In the genomic region with DNA sequence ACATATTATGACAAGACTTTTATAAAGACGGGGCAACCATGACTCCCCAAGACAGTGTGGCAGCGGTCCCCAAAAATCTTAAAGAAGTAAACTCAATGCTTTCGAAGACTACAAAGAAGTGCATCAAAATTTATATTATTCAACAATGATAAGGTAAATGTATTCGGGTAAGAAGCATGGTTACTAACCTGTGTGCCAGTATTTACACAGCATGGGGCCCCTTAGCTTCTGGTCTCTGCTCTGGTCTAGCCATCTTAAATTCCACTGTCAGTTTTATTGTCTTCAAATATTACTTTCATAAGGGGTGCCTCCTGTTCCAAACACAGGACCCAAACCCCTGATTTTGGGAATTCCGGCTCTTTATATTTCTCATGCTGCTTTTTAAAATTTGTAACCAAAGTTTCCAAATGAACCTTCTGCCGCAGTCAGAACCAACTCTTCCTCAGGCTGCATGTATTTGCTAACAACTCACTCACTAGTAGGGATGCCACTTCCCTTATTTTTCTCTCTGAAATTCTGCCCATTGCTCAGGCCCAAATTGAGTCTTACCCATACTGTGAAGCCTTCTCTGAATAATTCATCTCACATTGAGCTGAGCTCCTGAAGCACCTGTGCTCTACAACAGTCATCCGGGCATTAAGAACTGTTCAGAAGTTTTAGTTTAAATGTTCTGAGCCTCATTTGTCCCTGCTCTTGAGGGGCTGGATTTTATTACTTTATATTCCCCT, we compare ENCODE assay signal across 11 cellular contexts. TPM values are rescaled to one million over a fixed set of nuclear protein-coding genes. Genes with fewer than 3 reads are reported as not detected.
DNase-seq lines count a peak whose midpoint lies in the region; ATAC-seq, FAIRE-seq and TF ChIP-seq lines count a peak whose summit lies in the region.
"Had no signal": no experiment of that assay in that cellular context is flagged by ENCODE, and none has a peak within 500 bp of the region (broad histone marks: within the 10 kb centered on the region; RNA-seq: fewer than 3 reads in every experiment).

No MANE protein-coding gene starts in this region.

- H3K9me3 ChIP-seq in kidney (ENCODE audit: control insufficient read depth in 1 of 2, low read length in 2 of 2), result no peaks in the 10 kb centered on the region
- no peaks in the 10 kb centered on the region for H3K9me3 ChIP-seq in suprapubic skin
- H3K9me3 ChIP-seq: adrenal gland had no signal

- TF ChIP-seq POLR2A in suprapubic skin (IDR thresholded peaks at IDR 0.05), result no peak

- H3K27me3 ChIP-seq in suprapubic skin, result no peaks in the 10 kb centered on the region
- H3K27me3 ChIP-seq: adrenal gland had no signal

- CTCF ChIA-PET in HEK293T (lab: Yijun Ruan, JAX), result no interaction called here

- DNase-seq in HEK293T (ENCODE audit: extremely low spot score), result no peak
- DNase-seq in kidney, result no peak
- no peak for DNase-seq in suprapubic skin (ENCODE audit: low spot score in 2 of 2)
- DNase-seq in central memory CD4-positive, alpha-beta T cell, result no peak
- DNase-seq in hypothalamus (lab: John Stamatoyannopoulos, UW), result no peak
- DNase-seq: activated CD4-positive, alpha-beta memory T cell treated with anti-CD3 and anti-CD28 coated beads, Interleukin-2, amount 10 ng/mL, durations not matched to agents 7 days and 5 days; adrenal gland; NCI-H1092 had no signal

- TF ChIP-seq EP300 in suprapubic skin (IDR thresholded peaks at IDR 0.05), result no peak

- H3K36me3 ChIP-seq in kidney (ENCODE audit: control insufficient read depth in 1 of 2, insufficient read depth in 2 of 2, low read length in 2 of 2) (no peaks in the 10 kb centered on the region), suprapubic skin (no peaks in the 10 kb centered on the region)
- H3K36me3 ChIP-seq: adrenal gland had no signal

- H3K27ac ChIP-seq in VCaP (peak overlapping the region; percentile 83), kidney (ENCODE audit: low read depth in 2 of 2, low read length in 2 of 2) (no peak overlapping the region), suprapubic skin (no peak overlapping the region)

- H3K4me3 ChIP-seq in kidney (ENCODE audit: low read length in 2 of 2) (peak overlapping the region; percentile 83 to 87), suprapubic skin (peak overlapping the region; percentile 79)

- intact Hi-C loops in kidney (cut with DNase I), result no loop called here

- peak overlapping the region in 1 of 2 donors; percentile 42 for H3K9ac ChIP-seq in kidney (ENCODE audit: low read length in 2 of 2)

- no peak for FAIRE-seq in kidney (lab: Jason Lieb, UNC)

- no peak for TF ChIP-seq CTCF in VCaP (conservative IDR thresholded peaks at IDR 0.05)
- TF ChIP-seq CTCF in kidney (IDR thresholded peaks at IDR 0.05; ENCODE audit: borderline replicate concordance, extremely low read depth, insufficient read depth), result no peak
- TF ChIP-seq CTCF in suprapubic skin (IDR thresholded peaks at IDR 0.05), result no peak

- POLR2A ChIA-PET in HEK293T (lab: Yijun Ruan, JAX), result interaction anchor here (1.3 kb wide), 1 partner anchor 138 kb away, joined by 4 read pairs; no protein-coding TSS in a partner anchor

- peaks cover 12% of the 10 kb centered on the region in 2 donors for H3K4me1 ChIP-seq in kidney (ENCODE audit: control insufficient read depth in 1 of 2, insufficient read depth in 1 of 2, low read depth in 1 of 2, low read length in 2 of 2)
- H3K4me1 ChIP-seq in suprapubic skin, result peaks cover 38% of the 10 kb centered on the region

- no peak for ATAC-seq in SK-N-SH treated with all-trans-retinoic acid at 6 μM for 48 hours
- ATAC-seq: stimulated activated effector memory CD8-positive, alpha-beta T cell treated with anti-CD3 and anti-CD28 coated beads, Interleukin-12 subunit alpha, Interleukin-12 subunit beta, amount 100 ng/mL, for 72 hours had no signal

- WGBS in suprapubic skin, result 72% methylated on average over 7 of the region's 7 CpGs

TF ChIP-seq in HEK293T, 16 proteins besides CTCF, POLR2A, EP300 and RAD21:
- TF ChIP-seq, protein P1, sequence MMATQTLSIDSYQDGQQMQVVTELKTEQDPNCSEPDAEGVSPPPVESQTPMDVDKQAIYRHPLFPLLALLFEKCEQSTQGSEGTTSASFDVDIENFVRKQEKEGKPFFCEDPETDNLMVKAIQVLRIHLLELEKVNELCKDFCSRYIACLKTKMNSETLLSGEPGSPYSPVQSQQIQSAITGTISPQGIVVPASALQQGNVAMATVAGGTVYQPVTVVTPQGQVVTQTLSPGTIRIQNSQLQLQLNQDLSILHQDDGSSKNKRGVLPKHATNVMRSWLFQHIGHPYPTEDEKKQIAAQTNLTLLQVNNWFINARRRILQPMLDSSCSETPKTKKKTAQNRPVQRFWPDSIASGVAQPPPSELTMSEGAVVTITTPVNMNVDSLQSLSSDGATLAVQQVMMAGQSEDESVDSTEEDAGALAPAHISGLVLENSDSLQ (IDR thresholded peaks at IDR 0.05), result peak; percentile 45
- TF ChIP-seq SP1 (IDR thresholded peaks at IDR 0.05) (no peak), ELF4 (IDR thresholded peaks at IDR 0.05) (no peak), FOXK2 (IDR thresholded peaks at IDR 0.05) (no peak)

TF ChIP-seq in SK-N-SH treated with all-trans-retinoic acid at 6 μM for 48 hours, 23 proteins besides CTCF, POLR2A, EP300 and RAD21 (continues in another document):
- TF ChIP-seq CREB5 (CRISPR knock-in tag; IDR thresholded peaks at IDR 0.05; ENCODE audit: low read depth) (no peak), ZNF565 (CRISPR knock-in tag; conservative IDR thresholded peaks at IDR 0.05; ENCODE audit: low read depth) (no peak), TOX (CRISPR knock-in tag; IDR thresholded peaks at IDR 0.05; ENCODE audit: borderline replicate concordance) (no peak), ZC3H10 (CRISPR knock-in tag; IDR thresholded peaks at IDR 0.05) (no peak), ZFP30 (CRISPR knock-in tag; IDR thresholded peaks at IDR 0.05) (no peak), ZNF8 (CRISPR knock-in tag; IDR thresholded peaks at IDR 0.05) (no peak), PATZ1 (CRISPR knock-in tag; IDR thresholded peaks at IDR 0.05; ENCODE audit: borderline replicate concordance) (no peak), BACH2 (CRISPR knock-in tag; IDR thresholded peaks at IDR 0.05; ENCODE audit: borderline replicate concordance) (no peak), RARB (CRISPR knock-in tag; IDR thresholded peaks at IDR 0.05) (no peak), ZFP3 (CRISPR knock-in tag; IDR thresholded peaks at IDR 0.05) (no peak), OSR1 (CRISPR knock-in tag; IDR thresholded peaks at IDR 0.05) (no peak), SNAI2 (CRISPR knock-in tag; IDR thresholded peaks at IDR 0.05) (no peak), ARNTL (CRISPR knock-in tag; IDR thresholded peaks at IDR 0.05; ENCODE audit: borderline replicate concordance, low read depth) (no peak), ZNF70 (CRISPR knock-in tag; IDR thresholded peaks at IDR 0.05) (no peak), PPARA (CRISPR knock-in tag; IDR thresholded peaks at IDR 0.05; ENCODE audit: borderline replicate concordance) (no peak), ESRRG (CRISPR knock-in tag; IDR thresholded peaks at IDR 0.05) (no peak)

RNA-seq across cellular contexts. Expression of gene TTC23, which starts 1.2 kb away (rescaled TPM):
- total RNA-seq in kidney (23.6 TPM), suprapubic skin (10 to 100 TPM; 14.4 to 34.6 (median 17.6) TPM)
- 11.2 TPM for polyA plus RNA-seq in kidney (ENCODE audit: insufficient read depth, low read depth, low replicate concordance)

RNA-seq across cellular contexts. Expression of gene LRRC28, which starts 3.1 kb away (rescaled TPM):
- total RNA-seq in kidney (25.5 TPM), suprapubic skin (10 to 100 TPM; 26.4 to 80.5 (median 36.5) TPM)
- 34.7 TPM for polyA plus RNA-seq in kidney (ENCODE audit: insufficient read depth, low read depth, low replicate concordance)
